36 cellular contexts compared by ENCODE assay signal in the genomic region with DNA sequence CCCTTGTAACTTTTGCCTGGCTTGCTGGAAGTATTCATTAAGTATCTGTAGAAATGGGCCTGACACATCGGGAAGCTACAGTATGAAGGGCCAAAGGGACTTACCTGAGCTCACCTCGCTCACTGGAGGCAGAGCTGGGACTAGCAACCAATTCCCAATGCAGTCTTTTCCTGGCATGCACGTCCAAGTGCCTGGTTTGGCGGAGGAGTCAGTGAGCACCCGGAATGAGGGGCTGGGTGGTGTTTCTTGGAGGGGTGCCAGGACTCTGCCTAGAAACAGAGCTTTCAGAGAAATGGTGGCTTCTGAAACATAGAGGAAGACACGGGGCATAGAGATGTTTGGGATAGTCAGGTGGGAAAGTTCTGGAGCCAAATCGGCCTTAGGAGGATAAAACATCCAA. TPM values are rescaled to one million over a fixed set of nuclear protein-coding genes. Genes with fewer than 3 reads are reported as not detected.
"Had no signal": no experiment of that assay in that cellular context is flagged by ENCODE, and none has a peak within 500 bp of the region (broad histone marks: within the 10 kb centered on the region; RNA-seq: fewer than 3 reads in every experiment).

No MANE protein-coding gene starts in this region.

- FAIRE-seq: astrocyte had no signal

- H3K27ac ChIP-seq: adrenal gland, body of pancreas, breast epithelium, KMS-11, VCaP had no signal

- H3K9me3 ChIP-seq: adrenal gland, body of pancreas, breast epithelium had no signal

- DNase-seq: activated B cell treated with CpG ODN at 0.5 μM for 24 hours; activated CD4-positive, alpha-beta memory T cell treated with anti-CD3 and anti-CD28 coated beads for 36 hours; activated CD4-positive, alpha-beta T cell treated with anti-CD3 and anti-CD28 coated beads for 4 hours; activated CD4-positive, alpha-beta T cell treated with anti-CD3 and anti-CD28 coated beads, Interleukin-2, amount 50 U/mL, for 1 hour; activated CD4-positive, CD25-positive, alpha-beta regulatory T cell treated with anti-CD3 and anti-CD28 coated beads, Interleukin-2, amount 50 U/mL, for 72 hours; activated CD8-positive, alpha-beta memory T cell treated with anti-CD3 and anti-CD28 coated beads, Interleukin-2, amount 50 U/mL, for 4 hours; activated gamma-delta T cell treated with Interleukin-2 at 50 U/mL for 16 hours; activated naive CD4-positive, alpha-beta T cell treated with anti-CD3 and anti-CD28 coated beads for 36 hours; activated T-cell treated with anti-CD3 and anti-CD28 coated beads for 4 hours; activated T-cell treated with anti-CD3 and anti-CD28 coated beads, Interleukin-2, amount 50 U/mL, for 4 hours; adrenal gland; body of pancreas; NCI-H1105 treated with DMSO at 0.1 percent for 48 hours; NCI-H1436; NCI-H1694; NCI-H1930; NCI-H2081 treated with DMSO at 0.1 percent for 48 hours; NCI-H226; NCI-H446 treated with DMSO at 0.1 percent for 48 hours; NCI-H524; NCI-H69; NCI-H82; NK-92 treated with Interleukin-12 subunit alpha and Interleukin-12 subunit beta, amount 100 ng/mL, for 24 hours; SW 1271; T-helper 1 cell; T-helper 2 cell; T-helper 9 cell had no signal

- H3K4me3 ChIP-seq: adrenal gland, body of pancreas, breast epithelium had no signal

- H3K4me1 ChIP-seq: adrenal gland, breast epithelium had no signal

- H3K9ac ChIP-seq: KMS-11 had no signal

- H3K36me3 ChIP-seq: adrenal gland, breast epithelium had no signal

RNA-seq across cellular contexts. Expression of gene GPRC5C, which starts 18.4 kb away (rescaled TPM):
- total RNA-seq: activated naive CD4-positive, alpha-beta T cell treated with anti-CD3 and anti-CD28 coated beads for 36 hours; activated T-helper 1 cell treated with anti-CD3 and anti-CD28 coated beads, Interleukin-12 subunit alpha, Interleukin-12 subunit beta, Interleukin-2, Interleukin-4 antibody, amounts not matched to agents 30 ng/mL and 10 ng/mL and 1 ng/mL, durations not matched to agents 14 hours and 24 hours and 36 hours; LHCN-M2 had no signal

RNA-seq across cellular contexts. Expression of gene GPR142, which starts 46.2 kb away (rescaled TPM):
- total RNA-seq: activated B cell treated with CpG ODN at 0.5 μM for 24 hours; activated CD4-positive, alpha-beta memory T cell treated with anti-CD3 and anti-CD28 coated beads for 36 hours; activated naive CD4-positive, alpha-beta T cell treated with anti-CD3 and anti-CD28 coated beads for 36 hours; activated naive CD4-positive, alpha-beta T cell treated with anti-CD3 and anti-CD28 coated beads, Interleukin-2, amount 50 U/mL, for 72 hours; activated T-cell treated with anti-CD3 and anti-CD28 coated beads, Interleukin-2, amount 50 U/mL, for 4 hours; activated T-helper 1 cell treated with anti-CD3 and anti-CD28 coated beads, Interleukin-12 subunit alpha, Interleukin-12 subunit beta, Interleukin-2, Interleukin-4 antibody, amounts not matched to agents 30 ng/mL and 10 ng/mL and 1 ng/mL, durations not matched to agents 14 hours and 24 hours and 36 hours; adrenal gland; astrocyte; breast epithelium; LHCN-M2; Right ventricle myocardium superior had no signal

RNA-seq across cellular contexts. Expression of gene BTBD17, which starts 51.8 kb away (rescaled TPM):
- total RNA-seq: activated B cell treated with CpG ODN at 0.5 μM for 24 hours; activated CD4-positive, alpha-beta memory T cell treated with anti-CD3 and anti-CD28 coated beads for 36 hours; activated naive CD4-positive, alpha-beta T cell treated with anti-CD3 and anti-CD28 coated beads for 36 hours; activated naive CD4-positive, alpha-beta T cell treated with anti-CD3 and anti-CD28 coated beads, Interleukin-2, amount 50 U/mL, for 72 hours; activated T-cell treated with anti-CD3 and anti-CD28 coated beads, Interleukin-2, amount 50 U/mL, for 4 hours; activated T-helper 1 cell treated with anti-CD3 and anti-CD28 coated beads, Interleukin-12 subunit alpha, Interleukin-12 subunit beta, Interleukin-2, Interleukin-4 antibody, amounts not matched to agents 30 ng/mL and 10 ng/mL and 1 ng/mL, durations not matched to agents 14 hours and 24 hours and 36 hours; astrocyte; breast epithelium; cardiac septum; LHCN-M2; Right ventricle myocardium superior had no signal

RNA-seq across cellular contexts. Expression of gene CD300A, which starts 52.9 kb away (rescaled TPM):
- total RNA-seq: astrocyte, LHCN-M2 had no signal
